Comparison of ENCODE assay signal across 15 cellular contexts in the genomic region with DNA sequence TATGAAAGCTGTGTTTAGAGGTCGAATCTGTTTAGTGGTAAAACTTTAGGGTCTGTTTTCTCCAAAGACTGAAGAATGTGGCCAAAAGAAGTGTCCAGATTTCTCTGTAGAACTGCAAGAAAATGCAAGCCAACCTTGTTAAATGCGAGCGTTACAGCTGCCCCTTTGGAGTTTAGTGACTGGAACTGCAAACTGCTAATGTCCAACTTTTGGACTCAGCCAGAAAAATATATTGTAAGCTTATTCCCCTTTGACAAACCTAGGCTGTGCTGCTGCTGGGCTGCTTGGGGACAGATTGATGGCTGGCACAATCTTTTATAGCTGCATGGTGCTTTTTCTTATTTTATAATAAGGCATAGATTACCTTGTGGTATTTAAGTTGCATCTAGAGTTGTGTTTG. TPM values are rescaled to one million over a fixed set of nuclear protein-coding genes. Genes with fewer than 3 reads are reported as not detected.
A peak's percentile ranks its signal among the peaks of the same experiment; 100 is the strongest.
DNase-seq lines count a peak whose midpoint lies in the region; ATAC-seq and TF ChIP-seq lines count a peak whose summit lies in the region.
"Had no signal": no experiment of that assay in that cellular context is flagged by ENCODE, and none has a peak within 500 bp of the region (broad histone marks: within the 10 kb centered on the region; RNA-seq: fewer than 3 reads in every experiment).

No MANE protein-coding gene starts in this region.

- H3K27ac ChIP-seq in right atrium auricular region (peak overlapping the region; percentile 12 to 98), heart left ventricle (peak overlapping the region in 4 of 12 donors; percentile 87 to 97 (median 95)), urinary bladder (ENCODE audit: low read depth) (peak overlapping the region; percentile 56)

- peaks cover 7% of the 10 kb centered on the region for H3K36me3 Mint-ChIP-seq in nephron (ENCODE audit: low read depth)

- H3K9ac ChIP-seq in endocrine pancreas (ENCODE audit: control insufficient read depth, insufficient read depth, low read length): no peak overlapping the region

- no peak for TF ChIP-seq CTCF in right atrium auricular region (IDR thresholded peaks at IDR 0.05)
- no peak for TF ChIP-seq CTCF in heart left ventricle (IDR thresholded peaks at IDR 0.05)
- TF ChIP-seq CTCF in nephron (IDR thresholded peaks at IDR 0.05; ENCODE audit: unreplicated experiment in 3 of 3): no peak

- H3K4me3 ChIP-seq in right atrium auricular region: no peak overlapping the region
- peak overlapping the region in 3 of 12 donors; percentile 68 to 89 (median 73) for H3K4me3 ChIP-seq in heart left ventricle
- H3K4me3 ChIP-seq in endocrine pancreas (ENCODE audit: control insufficient read depth, insufficient read depth, low read length): peak overlapping the region; percentile 71
- H3K4me3 ChIP-seq in urinary bladder (ENCODE audit: low read depth, low read length): no peak overlapping the region

- no peaks in the 10 kb centered on the region for H3K36me3 ChIP-seq in right atrium auricular region
- no peaks in the 10 kb centered on the region for H3K36me3 ChIP-seq in heart left ventricle
- no peaks in the 10 kb centered on the region for H3K36me3 ChIP-seq in endocrine pancreas (ENCODE audit: control insufficient read depth, insufficient read depth, low read length)
- H3K36me3 ChIP-seq in urinary bladder (ENCODE audit: insufficient read depth): no peaks in the 10 kb centered on the region

- peak overlapping the region; percentile 96 to 97 (median 97) for H3K27ac Mint-ChIP-seq in nephron
- H3K27ac Mint-ChIP-seq: activated CD4-positive, alpha-beta memory T cell treated with anti-CD3 and anti-CD28 coated beads, Interleukin-2, amount 10 ng/mL, durations not matched to agents 7 days and 5 days had no signal

- no peaks in the 10 kb centered on the region for H3K27me3 ChIP-seq in right atrium auricular region
- H3K27me3 ChIP-seq in heart left ventricle: peaks cover 0 to 45% (median 0%) of the 10 kb centered on the region in 9 donors
- no peaks in the 10 kb centered on the region for H3K27me3 ChIP-seq in endocrine pancreas (ENCODE audit: control insufficient read depth, insufficient read depth, low read length)

- 60 to 77% (median 68%) methylated on average over 3 of the region's 3 CpGs for WGBS in heart left ventricle, 4 donors
- 29% methylated on average over 3 of the region's 3 CpGs for WGBS in urinary bladder

- no peak for TF ChIP-seq POLR2A in heart left ventricle (IDR thresholded peaks at IDR 0.05)

- peaks cover 74% of the 10 kb centered on the region for H3K4me1 Mint-ChIP-seq in nephron

- H3K27me3 Mint-ChIP-seq in nephron (ENCODE audit: low read depth): no peaks in the 10 kb centered on the region

- DNase-seq in right atrium auricular region (ENCODE audit: low spot score): no peak
- no peak for DNase-seq in heart left ventricle
- DNase-seq in Ammon's horn (ENCODE audit: low spot score): no peak
- DNase-seq: activated CD4-positive, alpha-beta memory T cell treated with anti-CD3 and anti-CD28 coated beads, Interleukin-2, amount 10 ng/mL, durations not matched to agents 7 days and 5 days; activated naive CD4-positive, alpha-beta T cell treated with anti-CD3 and anti-CD28 coated beads, Interleukin-2, amount 50 U/mL, for 16 hours; dermis blood vessel endothelial cell; GF-D8; NCI-H524 treated with DMSO at 0.1 percent for 48 hours; T-helper 1 cell had no signal

- H3K4me1 ChIP-seq in right atrium auricular region: peaks cover 0 to 74% of the 10 kb centered on the region in 2 donors
- peaks cover 6 to 69% (median 44%) of the 10 kb centered on the region in 12 donors for H3K4me1 ChIP-seq in heart left ventricle
- H3K4me1 ChIP-seq in endocrine pancreas (ENCODE audit: control insufficient read depth, insufficient read depth, low read length): peaks cover 15% of the 10 kb centered on the region
- H3K4me1 ChIP-seq in urinary bladder (ENCODE audit: insufficient read depth): no peaks in the 10 kb centered on the region

- ATAC-seq in heart left ventricle (no peak), HG03460 (IDR thresholded peaks at IDR 0.05; ENCODE audit: unreplicated experiment) (no peak), HG03469 (IDR thresholded peaks at IDR 0.05; ENCODE audit: unreplicated experiment) (no peak)
- ATAC-seq: HCT116 had no signal

- H3K9me3 ChIP-seq in right atrium auricular region (no peaks in the 10 kb centered on the region), heart left ventricle (no peaks in the 10 kb centered on the region), endocrine pancreas (ENCODE audit: control insufficient read depth, low read length) (no peaks in the 10 kb centered on the region)

- H3K9me3 Mint-ChIP-seq in nephron: no peaks in the 10 kb centered on the region
- H3K9me3 Mint-ChIP-seq: activated CD4-positive, alpha-beta memory T cell treated with anti-CD3 and anti-CD28 coated beads, Interleukin-2, amount 10 ng/mL, durations not matched to agents 7 days and 5 days had no signal

- H3K4me3 Mint-ChIP-seq in nephron: peak overlapping the region; percentile 92 to 99 (median 99)
- H3K4me3 Mint-ChIP-seq: activated CD4-positive, alpha-beta memory T cell treated with anti-CD3 and anti-CD28 coated beads, Interleukin-2, amount 10 ng/mL, durations not matched to agents 7 days and 5 days had no signal

- intact Hi-C loops in heart left ventricle (cut with DNase I): loop anchor here (5.0 to 10.0 kb wide), 12 partner anchors 44 to 343 kb away; no protein-coding TSS in a partner anchor

RNA-seq across cellular contexts. Expression of a gene that starts 3.9 kb away (rescaled TPM):
- total RNA-seq in right atrium auricular region (10 to 100 TPM; 73.8 to 99.8 TPM), heart left ventricle (100 to 1,000 TPM in 7 of 9 donors, 10 to 100 TPM in 2; 89.8 to 161 (median 116) TPM), urinary bladder (136 TPM)
- polyA plus RNA-seq in heart left ventricle (10 to 100 TPM; 14.4 to 88.5 TPM), urinary bladder (80.7 TPM)
